Comparison of ENCODE assay signal across 1 cellular context in genomic region chr6:169707772-169708171, GRCh38.
TF ChIP-seq lines count a peak whose summit lies in the region.

No MANE protein-coding gene starts in this region.

TF ChIP-seq in GM12878, 131 proteins besides CTCF, POLR2A, EP300 and RAD21:
- TF ChIP-seq CBX3 (IDR thresholded peaks at IDR 0.05; ENCODE audit: borderline replicate concordance, low read depth) (no peak), NBN (IDR thresholded peaks at IDR 0.05) (no peak), YY1 (IDR thresholded peaks at IDR 0.05; ENCODE audit: low read depth, low read length) (no peak), MTA2 (IDR thresholded peaks at IDR 0.05; ENCODE audit: low read depth) (no peak), ZBED1 (IDR thresholded peaks at IDR 0.05; ENCODE audit: borderline replicate concordance) (no peak), SRF (IDR thresholded peaks at IDR 0.05; ENCODE audit: low read depth in 2 of 2, low read length in 2 of 2) (no peak), NRF1 (conservative IDR thresholded peaks at IDR 0.05; ENCODE audit: low read depth, low read length) (no peak), ETV6 (conservative IDR thresholded peaks at IDR 0.05 in 1 of 2, IDR thresholded peaks at IDR 0.05 in 1 of 2; ENCODE audit: borderline replicate concordance in 1 of 2, low read depth in 1 of 2) (no peak)
